ENCODE assay signal across 9 cellular contexts in genomic region chr17:42277342-42277712, GRCh38. TPM values are rescaled to one million over a fixed set of nuclear protein-coding genes. Genes with fewer than 3 reads are reported as not detected.
DNase-seq lines count a peak whose midpoint lies in the region; ATAC-seq and TF ChIP-seq lines count a peak whose summit lies in the region.
"Had no signal": no experiment of that assay in that cellular context is flagged by ENCODE, and none has a peak within 500 bp of the region (broad histone marks: within the 10 kb centered on the region; RNA-seq: fewer than 3 reads in every experiment).

No MANE protein-coding gene starts in this region.

- H3K27me3 ChIP-seq in DND-41 (ENCODE audit: insufficient read depth, low read length, poor library complexity) (peaks cover 2% of the 10 kb centered on the region), parathyroid adenoma (ENCODE audit: control insufficient read depth, insufficient read depth, low read length) (no peaks in the 10 kb centered on the region)

- H3K27ac Mint-ChIP-seq in endothelial cell (ENCODE audit: unreplicated experiment) = peak overlapping the region; percentile 89

- no peaks in the 10 kb centered on the region for H3K36me3 Mint-ChIP-seq in endothelial cell (ENCODE audit: low read depth, unreplicated experiment)

- H3K4me3 Mint-ChIP-seq in endothelial cell (ENCODE audit: unreplicated experiment) = peak overlapping the region; percentile 73

- H3K9me3 Mint-ChIP-seq in endothelial cell (ENCODE audit: unreplicated experiment) = no peaks in the 10 kb centered on the region

- H3K9ac ChIP-seq in DND-41 (ENCODE audit: low read depth, low read length) = peak overlapping the region; percentile 97; the same call in 1 of the 2 replicates
- no peak overlapping the region for H3K9ac ChIP-seq in parathyroid adenoma

- H2AFZ ChIP-seq in DND-41 (ENCODE audit: low read depth, low read length) = peak overlapping the region; percentile 99
- peak overlapping the region; percentile 100 for H2AFZ ChIP-seq in parathyroid adenoma

- no peaks in the 10 kb centered on the region for H4K20me1 ChIP-seq in DND-41 (ENCODE audit: insufficient read depth, low read length)

- H3K79me2 ChIP-seq in DND-41 (ENCODE audit: insufficient read depth, low read length) = peaks cover 36% of the 10 kb centered on the region
- peaks cover 10% of the 10 kb centered on the region for H3K79me2 ChIP-seq in parathyroid adenoma

- H3K4me3 ChIP-seq in DND-41 (ENCODE audit: low read depth in 1 of 2, low read length in 2 of 2) (0 out of 4 replicates have a peak overlapping the region, but pooled peaks of 1 of the 2 experiments have one; percentile 6), parathyroid adenoma (ENCODE audit: low read depth, low read length) (no peak overlapping the region)

- peaks cover 39% of the 10 kb centered on the region for H3K4me1 Mint-ChIP-seq in endothelial cell (ENCODE audit: unreplicated experiment)

- no peak for ATAC-seq in DND-41 (ENCODE audit: insufficient read depth, low read depth)
- no peak for ATAC-seq in HG03139 (IDR thresholded peaks at IDR 0.05; ENCODE audit: unreplicated experiment)
- no peak for ATAC-seq in GM21737 (IDR thresholded peaks at IDR 0.05; ENCODE audit: unreplicated experiment)
- ATAC-seq in GM18505 (IDR thresholded peaks at IDR 0.05; ENCODE audit: unreplicated experiment) = no peak

- no peaks in the 10 kb centered on the region for H3K9me3 ChIP-seq in DND-41 (ENCODE audit: insufficient read depth, low read length, severe bottlenecking)
- H3K9me3 ChIP-seq in parathyroid adenoma (ENCODE audit: control insufficient read depth, low read length) = no peaks in the 10 kb centered on the region

- TF ChIP-seq CTCF in DND-41 (IDR thresholded peaks at IDR 0.05; ENCODE audit: borderline replicate concordance, extremely low read depth, low read length, poor library complexity, severe bottlenecking) = no peak
- TF ChIP-seq CTCF in endothelial cell (IDR thresholded peaks at IDR 0.05; ENCODE audit: unreplicated experiment) = no peak
- no peak for TF ChIP-seq CTCF in parathyroid adenoma (IDR thresholded peaks at IDR 0.05)

- TF ChIP-seq POLR2A in GM18505 (IDR thresholded peaks at IDR 0.05; ENCODE audit: borderline replicate concordance, extremely low read depth, insufficient read depth, insufficient read length) = no peak

- no peak overlapping the region for H3K27ac ChIP-seq in DND-41 (ENCODE audit: low read length)
- no peak overlapping the region for H3K27ac ChIP-seq in parathyroid adenoma

- H3K4me1 ChIP-seq in DND-41 (ENCODE audit: insufficient read depth, low read length) = peaks cover 41% of the 10 kb centered on the region
- H3K4me1 ChIP-seq in parathyroid adenoma = peaks cover 6% of the 10 kb centered on the region

- DNase-seq in DND-41 (no peak), NCI-H774 (lab: John Stamatoyannopoulos, UW) (peak; percentile 27), endothelial cell (ENCODE audit: low spot score) (no peak), OCI-M1 (lab: John Stamatoyannopoulos, UW) (no peak)
- DNase-seq: SIG-M5 had no signal

- H3K4me2 ChIP-seq in DND-41 (ENCODE audit: insufficient read depth, low read length) (peak overlapping the region; percentile 84), parathyroid adenoma (ENCODE audit: low read length) (no peak overlapping the region)

- peaks cover 7% of the 10 kb centered on the region for H3K27me3 Mint-ChIP-seq in endothelial cell (ENCODE audit: unreplicated experiment)

- H3K36me3 ChIP-seq in DND-41 (ENCODE audit: insufficient read depth, low read length) (no peaks in the 10 kb centered on the region; the same call in 1 of the 2 replicates), parathyroid adenoma (ENCODE audit: control insufficient read depth, insufficient read depth, low read length) (no peaks in the 10 kb centered on the region)

RNA-seq across cellular contexts. Expression of gene STAT5B, which starts 1.1 kb away (rescaled TPM):
- total RNA-seq in endothelial cell (ENCODE audit: unreplicated experiment) = 40.2 TPM

RNA-seq across cellular contexts. Expression of gene STAT5A, which starts 11.0 kb away (rescaled TPM):
- total RNA-seq in endothelial cell (ENCODE audit: unreplicated experiment) = 67.2 TPM
